28 cellular contexts compared by ENCODE assay signal in genomic region chr14:75383721-75384120, GRCh38. TPM values are rescaled to one million over a fixed set of nuclear protein-coding genes. Genes with fewer than 3 reads are reported as not detected.
A peak's percentile ranks its signal among the peaks of the same experiment; 100 is the strongest.
DNase-seq lines count a peak whose midpoint lies in the region; ATAC-seq, FAIRE-seq and TF ChIP-seq lines count a peak whose summit lies in the region.
"Had no signal": no experiment of that assay in that cellular context is flagged by ENCODE, and none has a peak within 500 bp of the region (broad histone marks: within the 10 kb centered on the region; RNA-seq: fewer than 3 reads in every experiment).

No MANE protein-coding gene starts in this region.

- no peaks in the 10 kb centered on the region for H3K27me3 ChIP-seq in right lobe of liver
- H3K27me3 ChIP-seq in HepG2 (ENCODE audit: control insufficient read depth in 1 of 2, insufficient read depth in 2 of 2, low read length in 2 of 2), result no peaks in the 10 kb centered on the region; a peak in 1 of 5 replicates
- H3K27me3 ChIP-seq in upper lobe of right lung, result no peaks in the 10 kb centered on the region
- H3K27me3 ChIP-seq in vagina, result no peaks in the 10 kb centered on the region
- H3K27me3 ChIP-seq: ascending aorta, BLaER1, colonic mucosa had no signal

- TF ChIP-seq POLR2A in right lobe of liver (IDR thresholded peaks at IDR 0.05) (no peak), HepG2 (IDR thresholded peaks at IDR 0.05; ENCODE audit: insufficient read depth in 1 of 2, low read depth in 2 of 2, low read length in 2 of 2) (no peak), vagina (IDR thresholded peaks at IDR 0.05) (no peak)

- no peaks in the 10 kb centered on the region for H3K9me3 ChIP-seq in right lobe of liver
- H3K9me3 ChIP-seq in HepG2 (ENCODE audit: low read length), result no peaks in the 10 kb centered on the region
- H3K9me3 ChIP-seq in upper lobe of right lung, result no peaks in the 10 kb centered on the region
- H3K9me3 ChIP-seq in vagina, result no peaks in the 10 kb centered on the region
- H3K9me3 ChIP-seq: ascending aorta, BLaER1, Caco-2, colonic mucosa, SJSA1 had no signal

- WGBS in right lobe of liver (ENCODE audit: insufficient coverage, low coverage, low lambda C conversion rate, missing lambda C conversion rate), result 64% methylated on average over 1 of the region's 1 CpG
- WGBS in HepG2 (ENCODE audit: low lambda C conversion rate), result 0% methylated on average over 1 of the region's 1 CpG

- no peak overlapping the region for H3K9ac ChIP-seq in HepG2 (ENCODE audit: insufficient read depth, low read depth, low read length)
- H3K9ac ChIP-seq: BLaER1 had no signal

- H3K4me2 ChIP-seq in HepG2 (ENCODE audit: low read depth, low read length), result no peak overlapping the region
- H3K4me2 ChIP-seq: BLaER1, GM23338 had no signal

- POLR2A ChIA-PET in HepG2 (lab: Yijun Ruan, JAX), result no interaction called here

- no peaks in the 10 kb centered on the region for H3K36me3 ChIP-seq in right lobe of liver
- H3K36me3 ChIP-seq in HepG2 (replicated peaks in 1 of 2; ENCODE audit: control insufficient read depth in 1 of 2, insufficient read depth in 2 of 2, low read length in 2 of 2), result no peaks in the 10 kb centered on the region
- H3K36me3 ChIP-seq in upper lobe of right lung, result no peaks in the 10 kb centered on the region
- no peaks in the 10 kb centered on the region for H3K36me3 ChIP-seq in vagina
- H3K36me3 ChIP-seq: ascending aorta, BLaER1, colonic mucosa, SJSA1 had no signal

- in situ Hi-C loops in HepG2 (cut with HindIII; ENCODE audit: extremely low pct_ligation_motif_present, low pct_unique_long_range_greater_than_20kb), result no loop called here

- H3K4me3 ChIP-seq in right lobe of liver (no peak overlapping the region), HepG2 (replicated peaks in 1 of 3; ENCODE audit: insufficient read depth in 1 of 3, low read depth in 2 of 3, low read length in 3 of 3) (no peak overlapping the region), upper lobe of right lung (no peak overlapping the region), vagina (no peak overlapping the region)
- H3K4me3 ChIP-seq: ascending aorta, BLaER1, colonic mucosa, GM23338, SJSA1 had no signal

- CTCF ChIA-PET in HepG2 (lab: Yijun Ruan, JAX; ENCODE audit: low intra/inter-chr PET ratio, low total read pairs), result no interaction called here

- TF ChIP-seq CTCF in right lobe of liver (IDR thresholded peaks at IDR 0.05), result no peak
- TF ChIP-seq CTCF in HepG2 (CRISPR knock-in tag; IDR thresholded peaks at IDR 0.05), result no peak
- no peak for TF ChIP-seq CTCF in upper lobe of right lung (IDR thresholded peaks at IDR 0.05)
- no peak for TF ChIP-seq CTCF in vagina (IDR thresholded peaks at IDR 0.05)

- H3K79me2 ChIP-seq in HepG2 (ENCODE audit: insufficient read depth, low read length), result no peaks in the 10 kb centered on the region

- TF ChIP-seq EP300 in HepG2 (IDR thresholded peaks at IDR 0.05; ENCODE audit: low read depth in 2 of 2, low read length in 2 of 2) (no peak), HepG2 (CRISPR knock-in tag; IDR thresholded peaks at IDR 0.05; ENCODE audit: borderline replicate concordance) (no peak)

- ATAC-seq in right lobe of liver, result peak in 3 of 4 donors; percentile 32 to 53 (median 34)
- no peak for ATAC-seq in HepG2
- ATAC-seq in upper lobe of right lung, result peak; percentile 69
- ATAC-seq in GM18909 (IDR thresholded peaks at IDR 0.05; ENCODE audit: poor library complexity, unreplicated experiment), result no peak
- ATAC-seq in stimulated activated naive CD8-positive, alpha-beta T cell treated with anti-CD3 and anti-CD28 coated beads, Interleukin-15, Interleukin-2, amounts not matched to agents 100 U/mL and 50 U/mL, for 24 hours, result no peak
- ATAC-seq: activated CD8-positive, alpha-beta memory T cell treated with anti-CD3 and anti-CD28 coated beads, Interleukin-2, amount 10 ng/mL, durations not matched to agents 7 days and 5 days; activated T-cell treated with anti-CD3 and anti-CD28 coated beads, Interleukin-2, amount 50 U/mL, for 72 hours; GM23338; left lobe of liver; stimulated activated memory B cell treated with anti-CD40 and anti-IgM and Interleukin-4, amounts not matched to agents 10 μg/mL and 1 μg/mL and 100 μg/mL, for 72 hours had no signal

- no peak overlapping the region for H2AFZ ChIP-seq in HepG2 (ENCODE audit: low read length)
- H2AFZ ChIP-seq: GM23338 had no signal

- TF ChIP-seq RAD21 in HepG2 (CRISPR knock-in tag; IDR thresholded peaks at IDR 0.05), result no peak

- BruUV-seq in HepG2 (replicated peaks; lab: Mats Ljungman, UMichigan), result no TSS peak

- no peak for FAIRE-seq in HepG2 (lab: Jason Lieb, UNC)
- FAIRE-seq: G401.6, GM19239, TTC549 had no signal

- H3K4me1 ChIP-seq in right lobe of liver, result no peaks in the 10 kb centered on the region
- no peaks in the 10 kb centered on the region for H3K4me1 ChIP-seq in HepG2 (ENCODE audit: insufficient read depth, low read length)
- H3K4me1 ChIP-seq in upper lobe of right lung, result no peaks in the 10 kb centered on the region
- H3K4me1 ChIP-seq in vagina, result peaks cover 13% of the 10 kb centered on the region
- H3K4me1 ChIP-seq: BLaER1, colonic mucosa, SJSA1 had no signal

- no peaks in the 10 kb centered on the region for H4K20me1 ChIP-seq in HepG2 (ENCODE audit: insufficient read depth, low read length)
- H4K20me1 ChIP-seq: BLaER1 had no signal

- H3K27ac ChIP-seq in right lobe of liver, result no peak overlapping the region
- no peak overlapping the region for H3K27ac ChIP-seq in HepG2 (ENCODE audit: extremely low read length, insufficient read depth, low read length)
- no peak overlapping the region for H3K27ac ChIP-seq in upper lobe of right lung
- H3K27ac ChIP-seq in vagina, result no peak overlapping the region
- H3K27ac ChIP-seq: ascending aorta, BLaER1, colonic mucosa, SJSA1 had no signal

- intact Hi-C loops in right lobe of liver (cut with DNase I), result no loop called here
- intact Hi-C loops in HepG2 (cut with micrococcal nuclease; ENCODE audit: unreplicated experiment), result no loop called here
- intact Hi-C loops in upper lobe of right lung (cut with DNase I), result no loop called here
- intact Hi-C loops in vagina (cut with DNase I), result no loop called here

- DNase-seq in right lobe of liver, result no peak
- no peak for DNase-seq in HepG2 (ENCODE audit: low spot score)
- DNase-seq in MV-4-11 (lab: John Stamatoyannopoulos, UW), result peak; percentile 66
- DNase-seq in globus pallidus (ENCODE audit: low spot score), result peak; percentile 31
- DNase-seq in upper lobe of right lung, result no peak
- no peak for DNase-seq in vagina (ENCODE audit: extremely low spot score in 2 of 2)
- no peak for DNase-seq in stimulated activated naive CD8-positive, alpha-beta T cell treated with anti-CD3 and anti-CD28 coated beads, Interleukin-15, Interleukin-2, amounts not matched to agents 100 U/mL and 50 U/mL, for 24 hours
- DNase-seq: ACHN; activated CD4-positive, alpha-beta T cell treated with anti-CD3 and anti-CD28 coated beads, Interleukin-2, amount 50 U/mL, for 4 hours; activated CD8-positive, alpha-beta memory T cell treated with anti-CD3 and anti-CD28 coated beads, Interleukin-2, amount 10 ng/mL, durations not matched to agents 7 days and 5 days; activated T-cell treated with anti-CD3 and anti-CD28 coated beads, Interleukin-2, amount 50 U/mL, for 72 hours; Caco-2; colonic mucosa; effector memory CD4-positive, alpha-beta T cell; NCI-H1417; NCI-H2029 treated with DMSO at 0.1 percent for 48 hours; NCI-H345; trophoblast cell had no signal

TF ChIP-seq in HepG2, 621 proteins besides CTCF, POLR2A, EP300 and RAD21 (continues in another document):
- TF ChIP-seq ZNF562 (CRISPR knock-in tag; IDR thresholded peaks at IDR 0.05; ENCODE audit: borderline replicate concordance) (no peak), SKI (IDR thresholded peaks at IDR 0.05; ENCODE audit: partially characterized antibody) (no peak), HOXA3 (CRISPR knock-in tag; IDR thresholded peaks at IDR 0.05) (no peak), ZFP41 (CRISPR knock-in tag; IDR thresholded peaks at IDR 0.05; ENCODE audit: borderline replicate concordance) (no peak), MEIS1 (CRISPR knock-in tag; IDR thresholded peaks at IDR 0.05; ENCODE audit: borderline replicate concordance) (no peak), SATB2 (CRISPR knock-in tag; IDR thresholded peaks at IDR 0.05) (no peak)

RNA-seq across cellular contexts. Expression of gene JDP2, which starts 44.1 kb away (rescaled TPM):
- 10 to 100 TPM in 4 of 6 experiments, 1 to 10 TPM in 2; 8.3 to 22.0 (median 11.8) TPM for total RNA-seq in right lobe of liver
- 7.7 and 8.9 TPM in 2 replicates for total RNA-seq in HepG2 (2016; rRNA removed; fragmentation: Illumina TruSeq; extraction: Trizol)
- total RNA-seq in HepG2 (2016; cell fraction: cytosol; rRNA removed; fragmentation: Illumina TruSeq; extraction: Trizol; ENCODE audit: low read depth), result 10.3 and 11.0 TPM in 2 replicates
- total RNA-seq in HepG2 (2016; cell fraction: insoluble cytoplasmic fraction; rRNA removed; fragmentation: Illumina TruSeq; extraction: Trizol), result 6.0 and 9.8 TPM in 2 replicates
- total RNA-seq in HepG2 (2016; cell fraction: membrane; rRNA removed; fragmentation: Illumina TruSeq; extraction: Trizol), result 19.5 and 19.7 TPM in 2 replicates
- 3.2 and 3.9 TPM in 2 replicates for total RNA-seq in HepG2 (2016; cell fraction: nucleus; rRNA removed; fragmentation: Illumina TruSeq; extraction: Trizol)
- 8.0 and 9.0 TPM in 2 replicates for polyA plus RNA-seq in HepG2 (2011; rRNA removed)
- 8.4 and 10.0 TPM in 2 replicates for polyA plus RNA-seq in HepG2 (2011; cell fraction: cytosol; rRNA removed)
- 10.7 and 11.2 TPM in 2 replicates for polyA plus RNA-seq in HepG2 (2011; cell fraction: nucleus; rRNA removed)
- 6.3 and 12.0 TPM in 2 replicates for polyA plus RNA-seq in HepG2 (2012)
- polyA plus RNA-seq in HepG2 (2016; cell fraction: cytosol; fragmentation: Illumina TruSeq; extraction: Trizol; ENCODE audit: low read depth), result 11.6 and 14.1 TPM in 2 replicates
- 8.9 and 10.0 TPM in 2 replicates for polyA plus RNA-seq in HepG2 (2016; cell fraction: insoluble cytoplasmic fraction; fragmentation: Illumina TruSeq; extraction: Trizol; ENCODE audit: low read depth)
- polyA plus RNA-seq in HepG2 (2016; cell fraction: membrane; fragmentation: Illumina TruSeq; extraction: Trizol; ENCODE audit: low read depth), result 19.2 and 20.7 TPM in 2 replicates
- 8.8 and 10.0 TPM in 2 replicates for polyA plus RNA-seq in HepG2 (2016; cell fraction: nucleus; fragmentation: Illumina TruSeq; extraction: Trizol; ENCODE audit: insufficient read depth, low read depth)
- 4.9 and 11.8 TPM in 2 replicates for polyA minus RNA-seq in HepG2 (2011; rRNA and poly(A)+ RNA removed; ENCODE audit: low replicate concordance)
- polyA minus RNA-seq in HepG2 (2011; cell fraction: cytosol; rRNA and poly(A)+ RNA removed), result 5.5 and 5.9 TPM in 2 replicates
- 10.7 and 11.3 TPM in 2 replicates for polyA minus RNA-seq in HepG2 (2011; cell fraction: nucleus; rRNA and poly(A)+ RNA removed)
- 58.0 TPM for total RNA-seq in upper lobe of right lung
- 66.5 TPM for total RNA-seq in vagina

Comparison
In these comparisons a context has a peak if more than half of its experiments do, and no peak if none do; other contexts are left out.
1. ATAC-seq: peak in right lobe of liver (3 of 4) and upper lobe of right lung (single experiment); none in HepG2 (single experiment), GM18909 (single experiment) and stimulated activated naive CD8-positive, alpha-beta T cell treated with anti-CD3 and anti-CD28 coated beads, Interleukin-15, Interleukin-2, amounts not matched to agents 100 U/mL and 50 U/mL, for 24 hours (single experiment).
2. DNase-seq: peak in MV-4-11 (single experiment) and globus pallidus (single experiment); none in right lobe of liver (0 of 3), HepG2 (single experiment), upper lobe of right lung (single experiment), vagina (0 of 2) and stimulated activated naive CD8-positive, alpha-beta T cell treated with anti-CD3 and anti-CD28 coated beads, Interleukin-15, Interleukin-2, amounts not matched to agents 100 U/mL and 50 U/mL, for 24 hours (single experiment).